ENCODE assay signal across 21 cellular contexts in genomic region chr2:189013677-189014380, GRCh38. TPM values are rescaled to one million over a fixed set of nuclear protein-coding genes. Genes with fewer than 3 reads are reported as not detected.
A peak's percentile ranks its signal among the peaks of the same experiment; 100 is the strongest.
DNase-seq lines count a peak whose midpoint lies in the region; ATAC-seq and TF ChIP-seq lines count a peak whose summit lies in the region.
"Had no signal": no experiment of that assay in that cellular context is flagged by ENCODE, and none has a peak within 500 bp of the region (broad histone marks: within the 10 kb centered on the region; RNA-seq: fewer than 3 reads in every experiment).

No MANE protein-coding gene starts in this region.

- H3K9me3 Mint-ChIP-seq in GM23338 (no peaks in the 10 kb centered on the region), chondrocyte (ENCODE audit: low read depth) (no peaks in the 10 kb centered on the region)
- H3K9me3 Mint-ChIP-seq: CD4-positive, CD25-positive, alpha-beta regulatory T cell; nephron progenitor cell; stimulated activated effector memory CD8-positive, alpha-beta T cell treated with anti-CD3 and anti-CD28 coated beads, Interleukin-12 subunit alpha, Interleukin-12 subunit beta, amount 100 ng/mL, for 72 hours had no signal

- H3K4me3 Mint-ChIP-seq in GM23338 (no peak overlapping the region), chondrocyte (ENCODE audit: unreplicated experiment) (no peak overlapping the region)
- H3K4me3 Mint-ChIP-seq: CD4-positive, CD25-positive, alpha-beta regulatory T cell; nephron progenitor cell; stimulated activated effector memory CD8-positive, alpha-beta T cell treated with anti-CD3 and anti-CD28 coated beads, Interleukin-12 subunit alpha, Interleukin-12 subunit beta, amount 100 ng/mL, for 72 hours had no signal

- DNase-seq in GM23338 (ENCODE audit: low spot score): no peak
- DNase-seq in chondrocyte (ENCODE audit: low spot score): no peak
- no peak for DNase-seq in left lung
- DNase-seq in smooth muscle cell (lab: John Stamatoyannopoulos, UW; ENCODE audit: unreplicated experiment): no peak
- DNase-seq in UCSD-AML1 (lab: John Stamatoyannopoulos, UW; ENCODE audit: unreplicated experiment): no peak
- DNase-seq in activated gamma-delta T cell (lab: John Stamatoyannopoulos, UW): no peak
- no peak for DNase-seq in activated CD4-positive, CD25-positive, alpha-beta regulatory T cell (lab: John Stamatoyannopoulos, UW)
- DNase-seq in NCI-H446 treated with DMSO at 0.1 percent for 48 hours (lab: John Stamatoyannopoulos, UW): no peak
- DNase-seq: CD4-positive, CD25-positive, alpha-beta regulatory T cell; DMS79 treated with DMSO at 0.1 percent for 48 hours; NCI-H1436; NCI-H2171; NCI-H748 treated with DMSO at 0.1 percent for 48 hours; nephron progenitor cell; psoas muscle; SIG-M5 had no signal

- H2AFZ ChIP-seq in GM23338: peak overlapping the region; percentile 5; the same call in 1 of the 2 replicates
- H2AFZ ChIP-seq in smooth muscle cell (ENCODE audit: low read depth): no peak overlapping the region

- H3K4me1 ChIP-seq in GM23338 (ENCODE audit: insufficient read depth) (peaks cover 5% of the 10 kb centered on the region; the same call in 1 of the 2 replicates), left lung (no peaks in the 10 kb centered on the region), smooth muscle cell (ENCODE audit: low read depth) (peaks cover 28% of the 10 kb centered on the region)
- H3K4me1 ChIP-seq: psoas muscle had no signal

- H3K27me3 ChIP-seq in GM23338 (ENCODE audit: insufficient read depth) (no peaks in the 10 kb centered on the region), left lung (no peaks in the 10 kb centered on the region), smooth muscle cell (ENCODE audit: low read depth) (no peaks in the 10 kb centered on the region)
- H3K27me3 ChIP-seq: tibial nerve had no signal

- H3K79me2 ChIP-seq in GM23338 (replicated peaks; ENCODE audit: insufficient read depth) (no peaks in the 10 kb centered on the region), smooth muscle cell (ENCODE audit: low read depth) (no peaks in the 10 kb centered on the region)

- no peaks in the 10 kb centered on the region for H3K36me3 Mint-ChIP-seq in GM23338 (ENCODE audit: low read depth)
- H3K36me3 Mint-ChIP-seq in chondrocyte (ENCODE audit: low read depth): peaks cover 30% of the 10 kb centered on the region
- H3K36me3 Mint-ChIP-seq: CD4-positive, CD25-positive, alpha-beta regulatory T cell; stimulated activated effector memory CD8-positive, alpha-beta T cell treated with anti-CD3 and anti-CD28 coated beads, Interleukin-12 subunit alpha, Interleukin-12 subunit beta, amount 100 ng/mL, for 72 hours had no signal

- H3K27me3 Mint-ChIP-seq in GM23338 (ENCODE audit: insufficient read depth, low read depth, poor library complexity) (no peaks in the 10 kb centered on the region), chondrocyte (ENCODE audit: low read depth) (no peaks in the 10 kb centered on the region)
- H3K27me3 Mint-ChIP-seq: CD4-positive, CD25-positive, alpha-beta regulatory T cell had no signal

- H3K36me3 ChIP-seq in GM23338 (ENCODE audit: insufficient read depth): no peaks in the 10 kb centered on the region
- no peaks in the 10 kb centered on the region for H3K36me3 ChIP-seq in left lung
- peaks cover 28% of the 10 kb centered on the region for H3K36me3 ChIP-seq in smooth muscle cell (ENCODE audit: low read depth)

- intact Hi-C loops in left lung (cut with DNase I): no loop called here

- no peak overlapping the region for H3K4me3 ChIP-seq in GM23338
- no peak overlapping the region for H3K4me3 ChIP-seq in left lung
- no peak overlapping the region for H3K4me3 ChIP-seq in smooth muscle cell
- H3K4me3 ChIP-seq: lung, psoas muscle, tibial nerve had no signal

- no peak overlapping the region for H3K27ac ChIP-seq in GM23338 (ENCODE audit: low read depth)
- H3K27ac ChIP-seq in left lung: peak overlapping the region in 1 of 2 donors; percentile 33
- peak overlapping the region; percentile 99 for H3K27ac ChIP-seq in smooth muscle cell (ENCODE audit: low read depth)
- H3K27ac ChIP-seq: psoas muscle had no signal

- H3K27ac Mint-ChIP-seq in GM23338 (no peak overlapping the region), chondrocyte (ENCODE audit: unreplicated experiment) (peak overlapping the region; percentile 88)
- H3K27ac Mint-ChIP-seq: CD4-positive, CD25-positive, alpha-beta regulatory T cell; nephron progenitor cell; stimulated activated effector memory CD8-positive, alpha-beta T cell treated with anti-CD3 and anti-CD28 coated beads, Interleukin-12 subunit alpha, Interleukin-12 subunit beta, amount 100 ng/mL, for 72 hours had no signal

- TF ChIP-seq CTCF in GM23338 (conservative IDR thresholded peaks at IDR 0.05; ENCODE audit: low read depth in 2 of 2): no peak
- TF ChIP-seq CTCF in chondrocyte (IDR thresholded peaks at IDR 0.05): no peak
- no peak for TF ChIP-seq CTCF in left lung (IDR thresholded peaks at IDR 0.05)
- TF ChIP-seq CTCF in smooth muscle cell (IDR thresholded peaks at IDR 0.05; ENCODE audit: borderline replicate concordance, insufficient read depth, poor library complexity, severe bottlenecking): no peak

- H3K4me2 ChIP-seq in GM23338: no peak overlapping the region
- H3K4me2 ChIP-seq in smooth muscle cell: peak overlapping the region; percentile 6

- ATAC-seq in GM23338 (no peak), left lung (peak; percentile 11)
- ATAC-seq: activated CD4-positive, CD25-positive, alpha-beta regulatory T cell treated with anti-CD3 and anti-CD28 coated beads, Interleukin-2, amount 50 U/mL, for 24 hours; psoas muscle; stimulated activated effector memory CD8-positive, alpha-beta T cell treated with anti-CD3 and anti-CD28 coated beads, Interleukin-12 subunit alpha, Interleukin-12 subunit beta, amount 100 ng/mL, for 72 hours had no signal

- no peaks in the 10 kb centered on the region for H3K9me3 ChIP-seq in left lung
- no peaks in the 10 kb centered on the region for H3K9me3 ChIP-seq in smooth muscle cell (replicated peaks; ENCODE audit: low read depth)
- H3K9me3 ChIP-seq: psoas muscle, tibial nerve had no signal

- H4K20me1 ChIP-seq in GM23338 (replicated peaks; ENCODE audit: insufficient read depth) (no peaks in the 10 kb centered on the region), smooth muscle cell (ENCODE audit: low read depth) (peaks cover 27% of the 10 kb centered on the region)

- H3F3A ChIP-seq in GM23338 (replicated peaks; ENCODE audit: low read depth): no peaks in the 10 kb centered on the region
- peaks cover 81% of the 10 kb centered on the region for H3F3A ChIP-seq in smooth muscle cell (ENCODE audit: low read depth)

- 38% methylated on average over 2 of the region's 2 CpGs for WGBS in smooth muscle cell (ENCODE audit: low lambda C conversion rate)

- H3K4me1 Mint-ChIP-seq in GM23338: peaks cover 9% of the 10 kb centered on the region; the same call in 2 of the 3 replicates
- H3K4me1 Mint-ChIP-seq in chondrocyte (ENCODE audit: low read depth): peaks cover 88% of the 10 kb centered on the region
- H3K4me1 Mint-ChIP-seq: CD4-positive, CD25-positive, alpha-beta regulatory T cell; nephron progenitor cell; stimulated activated effector memory CD8-positive, alpha-beta T cell treated with anti-CD3 and anti-CD28 coated beads, Interleukin-12 subunit alpha, Interleukin-12 subunit beta, amount 100 ng/mL, for 72 hours had no signal

- H3K9me2 ChIP-seq in GM23338 (ENCODE audit: insufficient read depth): no peaks in the 10 kb centered on the region

- H3K9ac ChIP-seq in smooth muscle cell (ENCODE audit: low read depth): no peak overlapping the region

TF ChIP-seq in GM23338, 12 proteins besides CTCF, POLR2A, EP300 and RAD21 (continues in another document):
- no peak for TF ChIP-seq STAT1 (IDR thresholded peaks at IDR 0.05; ENCODE audit: unreplicated experiment)
- TF ChIP-seq NANOG (IDR thresholded peaks at IDR 0.05; ENCODE audit: borderline replicate concordance): no peak
- no peak for TF ChIP-seq EZH2 (IDR thresholded peaks at IDR 0.05; ENCODE audit: low read depth, unreplicated experiment)
- no peak for TF ChIP-seq ETS1 (IDR thresholded peaks at IDR 0.05)
- TF ChIP-seq CREB1 (CRISPR knock-in tag; IDR thresholded peaks at IDR 0.05; ENCODE audit: low read depth): no peak
- TF ChIP-seq EZH2phosphoT487 (IDR thresholded peaks at IDR 0.05; ENCODE audit: unreplicated experiment): no peak

RNA-seq across cellular contexts. Expression of gene COL3A1, which starts 39.7 kb away (rescaled TPM):
- total RNA-seq in GM23338 (2014; rRNA removed; shearing (Covaris generic)): 0.17 TPM in 1 of 2 replicates, not detected in the other
- polyA plus RNA-seq in GM23338 (2016; fragmentation: Nextera tagmentation; extraction: Ambion mirVana) (0.31 TPM in 2 replicates), smooth muscle cell (9,077 and 11,807 TPM in 2 replicates)
- total RNA-seq in chondrocyte (7,827 to 10,007 TPM (median 8,099 TPM) in 3 replicates), left lung (1,000 to 10,000 TPM; 1,354 to 5,576 TPM), smooth muscle cell (10,359 and 12,824 TPM in 2 replicates)
- total RNA-seq: CD4-positive, CD25-positive, alpha-beta regulatory T cell; T-helper 2 cell treated with Interferon-gamma antibody and Interleukin-4, amounts not matched to agents 100 ng/mL and 5 ng/mL, for 36 hours had no signal
- polyA plus RNA-seq: CD4-positive, CD25-positive, alpha-beta regulatory T cell had no signal

Comparison
In these comparisons a context has a peak if more than half of its experiments do, and no peak if none do; other contexts are left out.
1. RNA of gene COL3A1, which starts 39.7 kb away (total RNA-seq): 10,359 to 12,824 TPM in smooth muscle cell, 7,827 to 10,007 TPM in chondrocyte and 1,354 to 5,576 TPM in left lung; 0.17 TPM in GM23338; every median in the first group is over 1,000 times any median in the second.